ENCODE assay signal across 10 cellular contexts in the genomic region with DNA sequence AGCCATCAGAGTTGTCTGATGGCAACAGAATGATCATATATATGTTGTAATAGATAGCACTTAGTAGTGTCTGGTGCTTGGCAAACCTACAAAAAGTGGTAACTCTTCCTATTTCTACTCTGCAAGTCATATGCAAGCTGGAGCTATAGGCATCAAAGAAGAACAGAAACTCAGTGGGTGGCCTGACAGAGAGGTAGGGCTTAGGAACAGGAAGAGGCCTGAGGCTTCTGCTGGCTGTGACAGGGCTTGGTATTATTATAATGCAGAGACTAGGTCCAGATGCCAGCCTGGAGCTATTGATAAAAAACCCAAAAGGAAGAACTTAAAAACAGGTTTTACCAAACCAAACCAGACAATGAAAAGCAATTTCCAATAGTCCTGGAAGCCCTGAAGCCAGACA. TPM values are rescaled to one million over a fixed set of nuclear protein-coding genes. Genes with fewer than 3 reads are reported as not detected.
DNase-seq lines count a peak whose midpoint lies in the region; ATAC-seq, FAIRE-seq and TF ChIP-seq lines count a peak whose summit lies in the region.
"Had no signal": no experiment of that assay in that cellular context is flagged by ENCODE, and none has a peak within 500 bp of the region (broad histone marks: within the 10 kb centered on the region; RNA-seq: fewer than 3 reads in every experiment).

No MANE protein-coding gene starts in this region.

- ATAC-seq in HG03066 (IDR thresholded peaks at IDR 0.05; ENCODE audit: low read depth, unreplicated experiment), result peak; percentile 47
- no peak for ATAC-seq in T-helper 17 cell

- no peak for TF ChIP-seq CTCF in progenitor cell of endocrine pancreas (IDR thresholded peaks at IDR 0.05; ENCODE audit: unreplicated experiment)

- TF ChIP-seq POLR2A in H54 (IDR thresholded peaks at IDR 0.05; ENCODE audit: low read depth, low read length), result no peak

- peak overlapping the region; percentile 70 for H3K27ac Mint-ChIP-seq in T-helper 17 cell
- no peak overlapping the region for H3K27ac Mint-ChIP-seq in progenitor cell of endocrine pancreas

- H3K27me3 Mint-ChIP-seq in T-helper 17 cell (no peaks in the 10 kb centered on the region), progenitor cell of endocrine pancreas (no peaks in the 10 kb centered on the region)

- H3K36me3 Mint-ChIP-seq in T-helper 17 cell (ENCODE audit: low read depth) (peaks cover 10% of the 10 kb centered on the region), progenitor cell of endocrine pancreas (ENCODE audit: insufficient read depth) (peaks cover 13% of the 10 kb centered on the region)

- no peaks in the 10 kb centered on the region for H3K9me3 Mint-ChIP-seq in progenitor cell of endocrine pancreas (ENCODE audit: low read depth)

- DNase-seq in stimulated activated CD4-positive, alpha-beta T cell treated with anti-CD3 and anti-CD28 coated beads, Interleukin-4, amount 100 ng/mL, for 24 hours, result peak; percentile 39
- DNase-seq in stimulated activated CD4-positive, alpha-beta T cell treated with anti-CD3 and anti-CD28 coated beads, Interleukin-2, amount 100 ng/mL, for 48 hours, result no peak
- no peak for DNase-seq in T-helper 17 cell
- DNase-seq in H54 (ENCODE audit: insufficient read length, low spot score), result no peak
- no peak for DNase-seq in cerebellum (ENCODE audit: low spot score)
- DNase-seq in progenitor cell of endocrine pancreas (ENCODE audit: low spot score, unreplicated experiment), result no peak
- DNase-seq in DMS 273 treated with DMSO at 0.1 percent for 48 hours (lab: John Stamatoyannopoulos, UW), result no peak
- DNase-seq: caudate nucleus, PC-9 had no signal

- no peak for FAIRE-seq in H54 (lab: Jason Lieb, UNC)

- H3K4me3 Mint-ChIP-seq in T-helper 17 cell (peak overlapping the region; percentile 64), progenitor cell of endocrine pancreas (ENCODE audit: low read depth) (no peak overlapping the region)

- H3K4me1 Mint-ChIP-seq in T-helper 17 cell (peaks cover 13% of the 10 kb centered on the region), progenitor cell of endocrine pancreas (ENCODE audit: low read depth) (no peaks in the 10 kb centered on the region)

- H3K9me3 ChIP-seq in T-helper 17 cell (ENCODE audit: control insufficient read depth, low read length, poor library complexity, severe bottlenecking), result no peaks in the 10 kb centered on the region

RNA-seq across cellular contexts. Expression of gene DIAPH1, which starts 4.4 kb away (rescaled TPM):
- 100 to 1,000 TPM; 256 to 327 TPM for total RNA-seq in T-helper 17 cell
- total RNA-seq in cerebellum, result 20.7 TPM
- 63.5 and 74.3 TPM in 2 replicates for total RNA-seq in progenitor cell of endocrine pancreas

RNA-seq across cellular contexts. Expression of gene HDAC3, which starts 13.5 kb away (rescaled TPM):
- total RNA-seq in T-helper 17 cell (10 to 100 TPM; 67.7 to 79.2 TPM), cerebellum (56.3 TPM), progenitor cell of endocrine pancreas (101 and 103 TPM in 2 replicates)

RNA-seq across cellular contexts. Expression of gene RELL2, which starts 13.6 kb away (rescaled TPM):
- total RNA-seq in T-helper 17 cell (10 to 100 TPM; 17.2 to 17.8 TPM), cerebellum (8.0 TPM), progenitor cell of endocrine pancreas (5.2 and 6.7 TPM in 2 replicates)

RNA-seq across cellular contexts. Expression of gene FCHSD1, which starts 28.0 kb away (rescaled TPM):
- total RNA-seq in T-helper 17 cell, result 10 to 100 TPM; 77.6 to 82.2 TPM
- total RNA-seq in cerebellum, result 4.2 TPM
- total RNA-seq in progenitor cell of endocrine pancreas, result 27.7 and 30.7 TPM in 2 replicates

RNA-seq across cellular contexts. Expression of gene ARAP3, which starts 58.8 kb away (rescaled TPM):
- total RNA-seq in T-helper 17 cell (1 to 10 TPM; 1.3 to 3.2 TPM), cerebellum (5.4 TPM), progenitor cell of endocrine pancreas (6.2 and 6.4 TPM in 2 replicates)
